ENCODE assay signal across 8 cellular contexts in the genomic region with DNA sequence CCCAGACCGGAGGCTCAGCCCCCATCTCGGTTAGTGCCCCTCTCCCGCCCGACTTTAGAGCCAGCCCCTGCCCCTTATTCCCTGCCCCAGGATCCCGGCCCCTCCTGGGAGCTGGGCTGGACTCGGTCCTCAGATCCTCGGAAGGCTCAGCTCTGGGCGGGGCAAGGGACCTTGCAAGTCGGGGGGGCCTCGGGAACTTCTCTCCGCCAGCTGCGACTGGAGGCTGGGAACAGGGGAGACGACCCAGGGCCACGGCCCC. TPM values are rescaled to one million over a fixed set of nuclear protein-coding genes. Genes with fewer than 3 reads are reported as not detected.
DNase-seq lines count a peak whose midpoint lies in the region; ATAC-seq and TF ChIP-seq lines count a peak whose summit lies in the region.

No MANE protein-coding gene starts in this region.

- CTCF ChIA-PET in GM10248 (lab: Yijun Ruan, JAX), result interaction anchor here (0.7 to 15.9 kb wide), 7 partner anchors 8 to 28 kb away, joined by 3 to 238 read pairs (median 3); partner anchors contain the start of gene MMRN2

- peak; percentile 7 for ATAC-seq in HG02840 (IDR thresholded peaks at IDR 0.05; ENCODE audit: low FRiP score, unreplicated experiment)
- ATAC-seq in stimulated activated memory B cell treated with anti-CD40 and anti-IgM and Interleukin-4, amounts not matched to agents 10 μg/mL and 1 μg/mL and 100 μg/mL, for 72 hours, result no peak

- peak overlapping the region; percentile 75 for H3K27ac ChIP-seq in adipose tissue (ENCODE audit: low read depth, low read length)

- H3K9me3 Mint-ChIP-seq in stimulated activated memory B cell treated with anti-CD40 and anti-IgM and Interleukin-4, amounts not matched to agents 10 μg/mL and 1 μg/mL and 100 μg/mL, for 72 hours, result no peaks in the 10 kb centered on the region

- peak overlapping the region; percentile 83 for H3K27ac Mint-ChIP-seq in stimulated activated memory B cell treated with anti-CD40 and anti-IgM and Interleukin-4, amounts not matched to agents 10 μg/mL and 1 μg/mL and 100 μg/mL, for 72 hours

- H3K27me3 Mint-ChIP-seq in stimulated activated memory B cell treated with anti-CD40 and anti-IgM and Interleukin-4, amounts not matched to agents 10 μg/mL and 1 μg/mL and 100 μg/mL, for 72 hours, result no peaks in the 10 kb centered on the region

- 0 to 6% (median 1%) methylated on average over 14 of the region's 14 CpGs for WGBS in adipose tissue, 3 donors

- peak overlapping the region; percentile 53 for H3K4me3 ChIP-seq in iPS-11a (ENCODE audit: low read depth, low read length)

- TF ChIP-seq CTCF in GM10248 (IDR thresholded peaks at IDR 0.05; ENCODE audit: control extremely low read depth, extremely low read depth, low read depth, missing control alignments), result no peak

- DNase-seq in GM03348 (ENCODE audit: low spot score) (no peak), NCI-H2081 treated with DMSO at 0.1 percent for 48 hours (lab: John Stamatoyannopoulos, UW) (no peak), GM10248 (ENCODE audit: extremely low spot score) (no peak), NOMO-1 (lab: John Stamatoyannopoulos, UW; ENCODE audit: unreplicated experiment in 2 of 2) (no peak)

- peak overlapping the region; percentile 83 for H3K4me3 Mint-ChIP-seq in stimulated activated memory B cell treated with anti-CD40 and anti-IgM and Interleukin-4, amounts not matched to agents 10 μg/mL and 1 μg/mL and 100 μg/mL, for 72 hours

- no peaks in the 10 kb centered on the region for H3K36me3 Mint-ChIP-seq in stimulated activated memory B cell treated with anti-CD40 and anti-IgM and Interleukin-4, amounts not matched to agents 10 μg/mL and 1 μg/mL and 100 μg/mL, for 72 hours

- H3K4me1 Mint-ChIP-seq in stimulated activated memory B cell treated with anti-CD40 and anti-IgM and Interleukin-4, amounts not matched to agents 10 μg/mL and 1 μg/mL and 100 μg/mL, for 72 hours, result peaks cover 24% of the 10 kb centered on the region

- POLR2A ChIA-PET in GM10248 (lab: Yijun Ruan, JAX), result interaction anchor here (0.6 kb wide), 1 partner anchor 590 kb away, joined by 12 read pairs; no protein-coding TSS in a partner anchor

RNA-seq across cellular contexts. Expression of gene ADIRF, which starts 2.5 kb away (rescaled TPM):
- polyA plus RNA-seq in adipose tissue, result 1,000 to 10,000 TPM in 2 of 3 donors, 100 to 1,000 TPM in 1; 135 to 2,071 (median 1,031) TPM

RNA-seq across cellular contexts. Expression of gene SNCG, which starts 12.4 kb away (rescaled TPM):
- 100 to 1,000 TPM in 2 of 3 donors, 1 to 10 TPM in 1; 7.0 to 142 (median 100) TPM for polyA plus RNA-seq in adipose tissue

RNA-seq across cellular contexts. Expression of gene MMRN2, which starts 13.4 kb away (rescaled TPM):
- polyA plus RNA-seq in adipose tissue, result 10 to 100 TPM in 2 of 3 donors, 1 to 10 TPM in 1; 6.1 to 56.1 (median 22.4) TPM

RNA-seq across cellular contexts. Expression of gene FAM25A, which starts 49.3 kb away (rescaled TPM):
- polyA plus RNA-seq in adipose tissue, result not detected
